ENCODE assay signal across 13 cellular contexts in genomic region chr11:121699801-121700200, GRCh38.
DNase-seq lines count a peak whose midpoint lies in the region; TF ChIP-seq lines count a peak whose summit lies in the region.
"Had no signal": no experiment of that assay in that cellular context is flagged by ENCODE, and none has a peak within 500 bp of the region (broad histone marks: within the 10 kb centered on the region; RNA-seq: fewer than 3 reads in every experiment).

No MANE protein-coding gene starts in this region.

- H4K20me1 ChIP-seq in neural progenitor cell (ENCODE audit: low read depth): no peaks in the 10 kb centered on the region
- H4K20me1 ChIP-seq: BLaER1 had no signal

- no peaks in the 10 kb centered on the region for H3F3A ChIP-seq in neural progenitor cell (ENCODE audit: low read depth)

- H3K9ac ChIP-seq in neural progenitor cell: no peak overlapping the region
- H3K9ac ChIP-seq: BLaER1 had no signal

- H3K4me2 ChIP-seq in neural progenitor cell: peak overlapping the region; percentile 23
- H3K4me2 ChIP-seq: A549, BLaER1 had no signal

- H3K27ac ChIP-seq in neural progenitor cell (no peak overlapping the region), temporal lobe (ENCODE audit: low read depth, low read length) (peak overlapping the region; percentile 83)
- H3K27ac ChIP-seq: A549, BLaER1, HL-60 had no signal

- no peaks in the 10 kb centered on the region for H3K79me2 ChIP-seq in neural progenitor cell (ENCODE audit: low read depth)

- no peak overlapping the region for H3K4me3 ChIP-seq in neural progenitor cell
- H3K4me3 ChIP-seq: A549, BLaER1, K562 had no signal

- no peak overlapping the region for H2AFZ ChIP-seq in neural progenitor cell (replicated peaks)

- no peaks in the 10 kb centered on the region for H3K36me3 ChIP-seq in neural progenitor cell
- H3K36me3 ChIP-seq: BLaER1 had no signal

- DNase-seq in globus pallidus (ENCODE audit: low spot score): peak; percentile 71
- DNase-seq in neural progenitor cell (ENCODE audit: low spot score): no peak
- DNase-seq in GOT3 (lab: John Stamatoyannopoulos, UW): no peak
- no peak for DNase-seq in DMS 273 treated with DMSO at 0.1 percent for 48 hours (lab: John Stamatoyannopoulos, UW)
- no peak for DNase-seq in cerebellum (ENCODE audit: low spot score)
- no peak for DNase-seq in type B pancreatic cell (ENCODE audit: extremely low spot score, unreplicated experiment)
- DNase-seq: H7 had no signal

- no peaks in the 10 kb centered on the region for H3K9me3 ChIP-seq in neural progenitor cell (ENCODE audit: low read depth)
- H3K9me3 ChIP-seq: A549, BLaER1 had no signal

- TF ChIP-seq CTCF in brain (conservative IDR thresholded peaks at IDR 0.05) (no peak), neural progenitor cell (IDR thresholded peaks at IDR 0.05) (no peak), type B pancreatic cell (conservative IDR thresholded peaks at IDR 0.05) (no peak)

- H3K9me3 Mint-ChIP-seq in brain (peaks cover 0 to 3% (median 0%) of the 10 kb centered on the region in 5 experiments), neural progenitor cell (no peaks in the 10 kb centered on the region), type B pancreatic cell (no peaks in the 10 kb centered on the region)

- H3K4me1 ChIP-seq in neural progenitor cell: peaks cover 18% of the 10 kb centered on the region
- H3K4me1 ChIP-seq: A549, BLaER1 had no signal

- no peaks in the 10 kb centered on the region for H3K27me3 ChIP-seq in neural progenitor cell
- H3K27me3 ChIP-seq: BLaER1 had no signal

- H3K4me3 Mint-ChIP-seq in brain (peak overlapping the region in 4 of 5 experiments; percentile 47 to 76 (median 55)), neural progenitor cell (no peak overlapping the region), type B pancreatic cell (no peak overlapping the region)

- H3K36me3 Mint-ChIP-seq in brain (no peaks in the 10 kb centered on the region), neural progenitor cell (no peaks in the 10 kb centered on the region), type B pancreatic cell (no peaks in the 10 kb centered on the region)

- peaks cover 4% of the 10 kb centered on the region for H3K27me3 Mint-ChIP-seq in brain
- H3K27me3 Mint-ChIP-seq in neural progenitor cell (ENCODE audit: insufficient read depth, low read depth): peaks cover 2% of the 10 kb centered on the region
- H3K27me3 Mint-ChIP-seq in type B pancreatic cell: peaks cover 4% of the 10 kb centered on the region

- H3K4me1 Mint-ChIP-seq in brain (peaks cover 89% of the 10 kb centered on the region), neural progenitor cell (peaks cover 23% of the 10 kb centered on the region), type B pancreatic cell (ENCODE audit: unreplicated experiment) (peaks cover 39% of the 10 kb centered on the region)

- H3K27ac Mint-ChIP-seq in brain (peak overlapping the region; percentile 53 to 99 (median 78)), neural progenitor cell (no peak overlapping the region), type B pancreatic cell (no peak overlapping the region)

Comparison
In these comparisons a context has a peak if more than half of its experiments do, and no peak if none do; other contexts are left out.
1. H3K27ac Mint-ChIP-seq: peak in brain (5 of 5); none in neural progenitor cell (single experiment) and type B pancreatic cell (single experiment).
2. H3K4me3 Mint-ChIP-seq: peak in brain (4 of 5); none in neural progenitor cell (single experiment) and type B pancreatic cell (single experiment).